In genomic region chr12:32116897-32117296, GRCh38 we compare ENCODE assay signal across 1 cellular context.
TF ChIP-seq lines count a peak whose summit lies in the region.

No MANE protein-coding gene starts in this region.

TF ChIP-seq in SK-N-SH, 30 proteins besides CTCF, POLR2A, EP300 and RAD21 (continued from another document):
- TF ChIP-seq JUND (IDR thresholded peaks at IDR 0.05) (peak; percentile 66), IRF3 (IDR thresholded peaks at IDR 0.05; ENCODE audit: low read depth, low read length) (no peak), TAF1 (IDR thresholded peaks at IDR 0.05; ENCODE audit: borderline replicate concordance, low read depth, low read length) (no peak), GABPA (IDR thresholded peaks at IDR 0.05; ENCODE audit: low read depth) (no peak), TEAD4 (IDR thresholded peaks at IDR 0.05; ENCODE audit: borderline replicate concordance, insufficient read depth) (no peak), FOSL2 (IDR thresholded peaks at IDR 0.05; ENCODE audit: borderline replicate concordance, low read depth) (peak; percentile 66), SIN3A (IDR thresholded peaks at IDR 0.05; ENCODE audit: borderline replicate concordance, low read depth, low read length) (no peak)
